Comparison of ENCODE assay signal across 9 cellular contexts in the genomic region with DNA sequence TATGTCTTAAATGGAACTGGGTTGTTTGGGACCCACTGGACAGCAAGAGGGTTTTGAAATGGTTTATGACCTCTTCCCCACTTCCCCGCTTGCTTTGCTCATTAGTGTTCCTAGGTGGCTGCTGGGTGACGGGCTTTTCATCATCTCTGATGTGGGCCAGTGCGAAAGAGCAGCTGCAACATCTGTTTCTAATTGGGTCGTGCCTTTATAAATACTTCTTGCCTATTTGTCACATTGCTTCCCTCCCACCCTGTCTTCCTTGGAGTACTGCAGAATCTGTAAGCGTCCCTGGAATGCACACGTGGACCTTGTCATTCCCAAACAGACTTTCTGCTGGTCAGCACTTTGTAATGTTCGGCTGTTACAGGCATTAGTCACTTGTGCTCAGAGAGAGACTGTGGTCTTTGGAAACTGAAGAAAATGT. TPM values are rescaled to one million over a fixed set of nuclear protein-coding genes. Genes with fewer than 3 reads are reported as not detected.
A peak's percentile ranks its signal among the peaks of the same experiment; 100 is the strongest.
DNase-seq lines count a peak whose midpoint lies in the region; ATAC-seq and TF ChIP-seq lines count a peak whose summit lies in the region.
"Had no signal": no experiment of that assay in that cellular context is flagged by ENCODE, and none has a peak within 500 bp of the region (broad histone marks: within the 10 kb centered on the region; RNA-seq: fewer than 3 reads in every experiment).

No MANE protein-coding gene starts in this region.

- peaks cover 43% of the 10 kb centered on the region for H4K20me1 ChIP-seq in BLaER1

- peaks cover 1% of the 10 kb centered on the region for H3K36me3 Mint-ChIP-seq in progenitor cell of endocrine pancreas (ENCODE audit: insufficient read depth)

- H3K9ac ChIP-seq in BLaER1: no peak overlapping the region

- H3K27ac ChIP-seq in BLaER1: no peak overlapping the region

- peak; percentile 91 for DNase-seq in glomerular visceral epithelial cell (ENCODE audit: extremely low spot score)
- DNase-seq in progenitor cell of endocrine pancreas (ENCODE audit: low spot score, unreplicated experiment): no peak
- no peak for DNase-seq in NCI-H1092 (lab: John Stamatoyannopoulos, UW)
- DNase-seq in NCI-H1694 (lab: John Stamatoyannopoulos, UW): no peak

- ATAC-seq in SK-N-SH treated with all-trans-retinoic acid at 6 μM for 48 hours: peak; percentile 87
- no peak for ATAC-seq in HG02610 (IDR thresholded peaks at IDR 0.05; ENCODE audit: unreplicated experiment)
- no peak for ATAC-seq in HG02759 (IDR thresholded peaks at IDR 0.05; ENCODE audit: unreplicated experiment)

- peaks cover 35% of the 10 kb centered on the region for H3K4me1 ChIP-seq in BLaER1

- H3K27me3 Mint-ChIP-seq in progenitor cell of endocrine pancreas: no peaks in the 10 kb centered on the region
- H3K27me3 Mint-ChIP-seq: IgD-negative memory B cell had no signal

- H3K27me3 ChIP-seq in BLaER1: no peaks in the 10 kb centered on the region

- TF ChIP-seq CTCF in progenitor cell of endocrine pancreas (IDR thresholded peaks at IDR 0.05; ENCODE audit: unreplicated experiment): no peak

- H3K9me3 Mint-ChIP-seq in progenitor cell of endocrine pancreas (ENCODE audit: low read depth): peaks cover 2% of the 10 kb centered on the region

- H3K4me1 Mint-ChIP-seq in progenitor cell of endocrine pancreas (ENCODE audit: low read depth): peaks cover 56% of the 10 kb centered on the region

- peaks cover 16% of the 10 kb centered on the region for H3K9me3 ChIP-seq in BLaER1

- H3K27ac Mint-ChIP-seq in progenitor cell of endocrine pancreas: peak overlapping the region; percentile 74
- H3K27ac Mint-ChIP-seq: IgD-negative memory B cell had no signal

- H3K36me3 ChIP-seq in BLaER1: peaks cover 48% of the 10 kb centered on the region

- no peak overlapping the region for H3K4me3 Mint-ChIP-seq in progenitor cell of endocrine pancreas (ENCODE audit: low read depth)
- H3K4me3 Mint-ChIP-seq: IgD-negative memory B cell had no signal

- no peak overlapping the region for H3K4me3 ChIP-seq in BLaER1

- H3K4me2 ChIP-seq in BLaER1: peak overlapping the region; percentile 53

TF ChIP-seq in SK-N-SH treated with all-trans-retinoic acid at 6 μM for 48 hours, 23 proteins besides CTCF, POLR2A, EP300 and RAD21:
- TF ChIP-seq TCF4 (CRISPR knock-in tag; IDR thresholded peaks at IDR 0.05; ENCODE audit: borderline replicate concordance) (peak; percentile 61; the same call in 1 of the 2 replicates), ISL1 (CRISPR knock-in tag; IDR thresholded peaks at IDR 0.05) (0 out of 2 replicates have a peak, but pooled peaks have one; percentile 47), CREB5 (CRISPR knock-in tag; IDR thresholded peaks at IDR 0.05; ENCODE audit: low read depth) (no peak)
- TF ChIP-seq, protein P1, sequence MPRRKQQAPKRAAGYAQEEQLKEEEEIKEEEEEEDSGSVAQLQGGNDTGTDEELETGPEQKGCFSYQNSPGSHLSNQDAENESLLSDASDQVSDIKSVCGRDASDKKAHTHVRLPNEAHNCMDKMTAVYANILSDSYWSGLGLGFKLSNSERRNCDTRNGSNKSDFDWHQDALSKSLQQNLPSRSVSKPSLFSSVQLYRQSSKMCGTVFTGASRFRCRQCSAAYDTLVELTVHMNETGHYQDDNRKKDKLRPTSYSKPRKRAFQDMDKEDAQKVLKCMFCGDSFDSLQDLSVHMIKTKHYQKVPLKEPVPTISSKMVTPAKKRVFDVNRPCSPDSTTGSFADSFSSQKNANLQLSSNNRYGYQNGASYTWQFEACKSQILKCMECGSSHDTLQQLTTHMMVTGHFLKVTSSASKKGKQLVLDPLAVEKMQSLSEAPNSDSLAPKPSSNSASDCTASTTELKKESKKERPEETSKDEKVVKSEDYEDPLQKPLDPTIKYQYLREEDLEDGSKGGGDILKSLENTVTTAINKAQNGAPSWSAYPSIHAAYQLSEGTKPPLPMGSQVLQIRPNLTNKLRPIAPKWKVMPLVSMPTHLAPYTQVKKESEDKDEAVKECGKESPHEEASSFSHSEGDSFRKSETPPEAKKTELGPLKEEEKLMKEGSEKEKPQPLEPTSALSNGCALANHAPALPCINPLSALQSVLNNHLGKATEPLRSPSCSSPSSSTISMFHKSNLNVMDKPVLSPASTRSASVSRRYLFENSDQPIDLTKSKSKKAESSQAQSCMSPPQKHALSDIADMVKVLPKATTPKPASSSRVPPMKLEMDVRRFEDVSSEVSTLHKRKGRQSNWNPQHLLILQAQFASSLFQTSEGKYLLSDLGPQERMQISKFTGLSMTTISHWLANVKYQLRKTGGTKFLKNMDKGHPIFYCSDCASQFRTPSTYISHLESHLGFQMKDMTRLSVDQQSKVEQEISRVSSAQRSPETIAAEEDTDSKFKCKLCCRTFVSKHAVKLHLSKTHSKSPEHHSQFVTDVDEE (CRISPR knock-in tag; IDR thresholded peaks at IDR 0.05): peak; percentile 38; the same call in 1 of the 2 replicates

RNA-seq across cellular contexts. Expression of gene SEPTIN11, which starts 35.2 kb away (rescaled TPM):
- 80.4 and 84.1 TPM in 2 replicates for total RNA-seq in progenitor cell of endocrine pancreas
